8 cellular contexts compared by ENCODE assay signal in the genomic region with DNA sequence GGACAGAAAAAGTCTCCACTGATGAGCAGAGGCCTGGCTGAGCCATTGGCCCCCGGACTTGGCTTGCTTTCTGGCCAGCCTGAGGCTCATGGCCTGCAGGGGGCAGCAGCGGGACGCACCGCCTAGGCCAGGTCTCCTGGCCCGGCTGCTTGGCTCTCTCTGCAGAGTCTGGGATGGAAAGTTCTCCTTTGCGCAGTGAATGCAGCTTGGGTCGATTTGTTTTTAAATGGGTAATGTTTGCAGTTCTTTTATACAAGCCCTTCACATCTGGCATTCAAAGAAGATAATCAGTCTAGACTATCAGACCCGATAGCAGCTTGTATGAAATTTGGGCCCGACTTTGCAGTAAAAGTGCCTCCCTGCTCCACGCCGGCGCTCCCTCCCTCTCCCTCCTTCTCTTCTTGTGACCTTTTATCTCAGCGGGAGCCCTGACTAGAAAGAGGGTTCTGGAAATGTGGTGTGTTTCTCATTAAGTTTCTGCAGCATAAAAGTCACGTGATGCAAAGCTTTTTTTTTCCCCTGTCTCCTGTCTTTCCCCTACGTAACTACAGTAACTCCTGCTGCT. TPM values are rescaled to one million over a fixed set of nuclear protein-coding genes. Genes with fewer than 3 reads are reported as not detected.
A peak's percentile ranks its signal among the peaks of the same experiment; 100 is the strongest.
DNase-seq lines count a peak whose midpoint lies in the region; ATAC-seq and TF ChIP-seq lines count a peak whose summit lies in the region.

No MANE protein-coding gene starts in this region.

- H3K27me3 ChIP-seq in Loucy (ENCODE audit: insufficient read depth, low read length, poor library complexity, severe bottlenecking) (peaks cover 12% of the 10 kb centered on the region), prostate gland (replicated peaks; ENCODE audit: insufficient read depth) (no peaks in the 10 kb centered on the region), uterus (no peaks in the 10 kb centered on the region)

- TF ChIP-seq POLR2A in prostate gland (IDR thresholded peaks at IDR 0.05) (no peak), uterus (IDR thresholded peaks at IDR 0.05) (no peak)

- H2AFZ ChIP-seq in Loucy (ENCODE audit: low read length), result no peak overlapping the region

- H3K9me3 ChIP-seq in Loucy (ENCODE audit: insufficient read depth, low read depth, low read length) (no peaks in the 10 kb centered on the region), prostate gland (no peaks in the 10 kb centered on the region), uterus (no peaks in the 10 kb centered on the region)

- H3K4me3 ChIP-seq in Loucy (ENCODE audit: low read length, poor library complexity, severe bottlenecking), result no peak overlapping the region
- H3K4me3 ChIP-seq in prostate gland, result no peak overlapping the region
- no peak overlapping the region for H3K4me3 ChIP-seq in uterus

- DNase-seq in CD1c-positive myeloid dendritic cell (ENCODE audit: extremely low spot score), result peak; percentile 76
- DNase-seq in T-helper 2 cell, result peak; percentile 14 to 58 (median 48)
- DNase-seq in amniotic stem cell (lab: John Stamatoyannopoulos, UW), result peak; percentile 34
- peak; percentile 95 for DNase-seq in left ventricle myocardium superior
- peak; percentile 88 for DNase-seq in prostate gland (ENCODE audit: low spot score)
- peak; percentile 84 to 91 for DNase-seq in uterus

- peaks cover 10% of the 10 kb centered on the region for H3K4me1 ChIP-seq in Loucy (ENCODE audit: insufficient read depth, low read length, poor library complexity, severe bottlenecking)
- no peaks in the 10 kb centered on the region for H3K4me1 ChIP-seq in prostate gland (replicated peaks)
- H3K4me1 ChIP-seq in uterus, result no peaks in the 10 kb centered on the region

- 7% methylated on average over 15 of the region's 15 CpGs for WGBS in prostate gland

- no peaks in the 10 kb centered on the region for H4K20me1 ChIP-seq in Loucy (ENCODE audit: insufficient read depth, low read length, poor library complexity, severe bottlenecking)

- H3K27ac ChIP-seq in prostate gland (no peak overlapping the region), uterus (peak overlapping the region; percentile 8 to 45)

- intact Hi-C loops in left ventricle myocardium superior (cut with micrococcal nuclease) (loop anchor here (10.0 kb wide), 2 partner anchors 610 to 1130 kb away; a partner anchor contains a TSS), prostate gland (cut with DNase I) (loop anchor here (2.0 to 10.0 kb wide), 5 partner anchors 390 to 1510 kb away; a partner anchor contains a TSS), uterus (cut with DNase I; ENCODE audit: low total_unique reads) (loop anchor here (5.0 kb wide), 1 partner anchor 1298 kb away; no protein-coding TSS in a partner anchor)

- H3F3A ChIP-seq in Loucy (ENCODE audit: low read depth), result no peaks in the 10 kb centered on the region

- no peak overlapping the region for H3K9ac ChIP-seq in Loucy (ENCODE audit: low read depth, low read length, poor library complexity, severe bottlenecking)

- TF ChIP-seq CTCF in Loucy (conservative IDR thresholded peaks at IDR 0.05; ENCODE audit: low read length) (peak; percentile 94), prostate gland (IDR thresholded peaks at IDR 0.05) (peak; percentile 87 to 93 (median 91)), uterus (IDR thresholded peaks at IDR 0.05) (peak; percentile 85 to 94 (median 93))

- H3K36me3 ChIP-seq in Loucy (ENCODE audit: insufficient read depth, low read length), result no peaks in the 10 kb centered on the region
- H3K36me3 ChIP-seq in prostate gland, result no peaks in the 10 kb centered on the region
- no peaks in the 10 kb centered on the region for H3K36me3 ChIP-seq in uterus

- no peaks in the 10 kb centered on the region for H3K79me2 ChIP-seq in Loucy (ENCODE audit: insufficient read depth, low read length)

- no peak overlapping the region for H3K4me2 ChIP-seq in Loucy (ENCODE audit: low read depth, low read length, poor library complexity, severe bottlenecking)

- ATAC-seq in GM19463 (IDR thresholded peaks at IDR 0.05; ENCODE audit: unreplicated experiment) (peak; percentile 58), left ventricle myocardium superior (peak; percentile 94)

- H3K9me2 ChIP-seq in Loucy (replicated peaks; ENCODE audit: low read depth, low read length), result no peaks in the 10 kb centered on the region

RNA-seq across cellular contexts. Expression of a gene that starts 59.9 kb away (rescaled TPM):
- total RNA-seq in left ventricle myocardium superior (8.6 TPM), prostate gland (10 to 100 TPM; 15.8 to 23.6 TPM), uterus (10 to 100 TPM in 2 of 4 donors, 1 to 10 TPM in 2; 6.5 to 35.7 (median 16.3) TPM)

Comparison
In these comparisons a context has a peak if more than half of its experiments do, and no peak if none do; other contexts are left out.
1. DNase-seq: peak in every context shown above with its lines; median percentile 95 in left ventricle myocardium superior; 88 in prostate gland; 88 in uterus; 76 in CD1c-positive myeloid dendritic cell; 48 in T-helper 2 cell; 34 in amniotic stem cell.
2. H3K27ac ChIP-seq: peak in uterus (2 of 2); none in prostate gland (0 of 2).
3. Peak in every context shown above with its lines, with median percentiles within 50 percentile points of each other: CTCF ChIP-seq.